7 cellular contexts compared by ENCODE assay signal in the genomic region with DNA sequence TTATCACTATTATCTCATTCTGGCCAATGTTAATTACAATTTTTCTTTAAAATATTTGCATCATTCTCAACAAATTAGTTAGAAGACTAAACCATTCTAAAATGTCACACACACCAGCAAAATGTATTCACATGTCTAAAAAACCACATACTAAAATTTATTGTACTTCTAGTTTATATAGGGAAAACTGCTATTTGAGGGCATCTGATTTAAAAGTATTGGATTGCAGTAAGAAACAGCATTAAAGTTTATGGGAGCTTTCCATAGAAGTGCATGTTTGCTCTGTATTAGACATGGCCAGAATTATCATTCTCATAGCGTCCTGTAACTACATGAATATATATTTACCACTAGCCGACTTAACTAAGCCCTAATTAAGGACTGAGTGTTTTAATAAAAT.
"Had no signal": no experiment of that assay in that cellular context is flagged by ENCODE, and none has a peak within 500 bp of the region (broad histone marks: within the 10 kb centered on the region; RNA-seq: fewer than 3 reads in every experiment).

No MANE protein-coding gene starts in this region.

- ATAC-seq: GM23338, K562 had no signal

- H3K4me3 ChIP-seq: GM23338, K562 had no signal

- DNase-seq: H9, HCEC 1CT, HFFc6, IMR-90, KG1 had no signal

- H3K9me3 Mint-ChIP-seq: GM23338, H9, HFFc6 had no signal

- H3K27ac Mint-ChIP-seq: GM23338, H9 had no signal
